Comparison of ENCODE assay signal across 21 cellular contexts in genomic region chr2:175220075-175220474, GRCh38.
"Had no signal": no experiment of that assay in that cellular context is flagged by ENCODE, and none has a peak within 500 bp of the region (broad histone marks: within the 10 kb centered on the region; RNA-seq: fewer than 3 reads in every experiment).

No MANE protein-coding gene starts in this region.

- H3K27ac ChIP-seq: coronary artery, dorsolateral prefrontal cortex, esophagus muscularis mucosa, foreskin keratinocyte, gastroesophageal sphincter, heart left ventricle, hepatocyte, left lung, lower lobe of right lung had no signal

- H3K4me2 ChIP-seq: hepatocyte had no signal

- H3K36me3 ChIP-seq: esophagus muscularis mucosa, gastroesophageal sphincter, heart left ventricle, left lung, lower lobe of right lung had no signal

- FAIRE-seq: colon, endothelial cell of umbilical vein, frontal cortex, islet of Langerhans, keratinocyte had no signal

- H3K4me3 ChIP-seq: coronary artery, dorsolateral prefrontal cortex, esophagus muscularis mucosa, gastroesophageal sphincter, heart left ventricle, hepatocyte, left lung, lower lobe of right lung, mucosa of descending colon had no signal

- H3K9me3 ChIP-seq: esophagus muscularis mucosa, gastroesophageal sphincter, heart left ventricle, left lung, lower lobe of right lung, mucosa of descending colon had no signal

- H3K79me2 ChIP-seq: hepatocyte had no signal

- H3K4me1 ChIP-seq: esophagus muscularis mucosa, foreskin keratinocyte, gastroesophageal sphincter, heart left ventricle, left lung, lower lobe of right lung had no signal

- H2AFZ ChIP-seq: hepatocyte had no signal

- ATAC-seq: foreskin keratinocyte, gastroesophageal sphincter, heart left ventricle, left cardiac atrium, left lung, left ventricle myocardium superior, lower lobe of right lung, mucosa of descending colon had no signal

- H3K27me3 ChIP-seq: esophagus muscularis mucosa had no signal

- DNase-seq: dermis blood vessel endothelial cell; dorsolateral prefrontal cortex; effector CD4-positive, alpha-beta T cell; effector memory CD4-positive, alpha-beta T cell; foreskin keratinocyte; heart left ventricle; left cardiac atrium; left lung; left ventricle myocardium superior; lower lobe of right lung; mesenchymal stem cell; mucosa of descending colon had no signal
